In genomic region chr6:75285156-75285639, GRCh38 we compare ENCODE assay signal across 8 cellular contexts. TPM values are rescaled to one million over a fixed set of nuclear protein-coding genes. Genes with fewer than 3 reads are reported as not detected.
A peak's percentile ranks its signal among the peaks of the same experiment; 100 is the strongest.
DNase-seq lines count a peak whose midpoint lies in the region; ATAC-seq, FAIRE-seq and TF ChIP-seq lines count a peak whose summit lies in the region.

No MANE protein-coding gene starts in this region.

- peak; percentile 17 for DNase-seq in NCI-H345 treated with DMSO at 0.1 percent for 48 hours (lab: John Stamatoyannopoulos, UW; ENCODE audit: unreplicated experiment)
- DNase-seq in NCI-H345 (lab: John Stamatoyannopoulos, UW): no peak
- peak; percentile 37 for DNase-seq in bronchial epithelial cell (ENCODE audit: low read depth)
- peak in 1 of 9 donors; percentile 13 for DNase-seq in naive thymus-derived CD4-positive, alpha-beta T cell
- DNase-seq in endothelial cell (ENCODE audit: low spot score): no peak
- no peak for DNase-seq in LoVo (ENCODE audit: low spot score)

- H3K36me3 Mint-ChIP-seq in naive thymus-derived CD4-positive, alpha-beta T cell: peaks cover 4 to 19% (median 10%) of the 10 kb centered on the region in 5 donors
- H3K36me3 Mint-ChIP-seq in endothelial cell (ENCODE audit: low read depth, unreplicated experiment): no peaks in the 10 kb centered on the region

- FAIRE-seq in bronchial epithelial cell (lab: Jason Lieb, UNC): no peak

- H3K4me3 ChIP-seq in HUES6 (ENCODE audit: low read depth, low read length): peak overlapping the region; percentile 85
- peak overlapping the region; percentile 90 for H3K4me3 ChIP-seq in bronchial epithelial cell (ENCODE audit: low read depth, low read length)
- peak overlapping the region; percentile 85 for H3K4me3 ChIP-seq in naive thymus-derived CD4-positive, alpha-beta T cell (ENCODE audit: low read length)

- H3K27me3 ChIP-seq in HUES6 (ENCODE audit: control insufficient read depth, insufficient read depth, low read length) (no peaks in the 10 kb centered on the region), bronchial epithelial cell (ENCODE audit: control insufficient read depth, insufficient read depth, low read length) (no peaks in the 10 kb centered on the region)
- H3K27me3 ChIP-seq in naive thymus-derived CD4-positive, alpha-beta T cell (ENCODE audit: control insufficient read depth in 2 of 2, insufficient read depth in 2 of 2, low read length in 2 of 2): no peaks in the 10 kb centered on the region

- no peak overlapping the region for H3K4me3 Mint-ChIP-seq in naive thymus-derived CD4-positive, alpha-beta T cell
- H3K4me3 Mint-ChIP-seq in endothelial cell (ENCODE audit: unreplicated experiment): no peak overlapping the region

- H3K9ac ChIP-seq in HUES6 (ENCODE audit: low read length): peak overlapping the region; percentile 62

- POLR2A ChIA-PET in naive thymus-derived CD4-positive, alpha-beta T cell (lab: Charles Lee): interaction anchor here (0.7 to 2.9 kb wide), 7 partner anchors 9 to 1635 kb away, joined by 3 to 32 read pairs (median 5); partner anchors contain the start of genes COX7A2 and SENP6

- no peaks in the 10 kb centered on the region for H3K9me3 Mint-ChIP-seq in naive thymus-derived CD4-positive, alpha-beta T cell
- H3K9me3 Mint-ChIP-seq in endothelial cell (ENCODE audit: unreplicated experiment): no peaks in the 10 kb centered on the region

- no peak overlapping the region for H3K27ac ChIP-seq in HUES6 (ENCODE audit: low read depth, low read length)
- H3K27ac ChIP-seq in naive thymus-derived CD4-positive, alpha-beta T cell (ENCODE audit: low read depth, low read length): peak overlapping the region; percentile 88

- peaks cover 7 to 53% (median 40%) of the 10 kb centered on the region in 7 donors for H3K4me1 Mint-ChIP-seq in naive thymus-derived CD4-positive, alpha-beta T cell
- H3K4me1 Mint-ChIP-seq in endothelial cell (ENCODE audit: unreplicated experiment): peaks cover 14% of the 10 kb centered on the region

- ATAC-seq in naive thymus-derived CD4-positive, alpha-beta T cell: no peak
- ATAC-seq in GM21360 (IDR thresholded peaks at IDR 0.05; ENCODE audit: unreplicated experiment): no peak

- H3K36me3 ChIP-seq in HUES6 (ENCODE audit: control insufficient read depth, insufficient read depth, low read length): no peaks in the 10 kb centered on the region
- no peaks in the 10 kb centered on the region for H3K36me3 ChIP-seq in bronchial epithelial cell (ENCODE audit: control insufficient read depth, insufficient read depth, low read length)
- peaks cover 0 to 6% (median 0%) of the 10 kb centered on the region in 3 experiments for H3K36me3 ChIP-seq in naive thymus-derived CD4-positive, alpha-beta T cell (ENCODE audit: control insufficient read depth in 2 of 3, insufficient read depth in 3 of 3, low read length in 3 of 3)

- no peaks in the 10 kb centered on the region for H3K27me3 Mint-ChIP-seq in naive thymus-derived CD4-positive, alpha-beta T cell
- no peaks in the 10 kb centered on the region for H3K27me3 Mint-ChIP-seq in endothelial cell (ENCODE audit: unreplicated experiment)

- TF ChIP-seq CTCF in bronchial epithelial cell (IDR thresholded peaks at IDR 0.05; ENCODE audit: insufficient read depth, low read length, severe bottlenecking) (no peak), endothelial cell (IDR thresholded peaks at IDR 0.05; ENCODE audit: unreplicated experiment) (no peak)

- intact Hi-C loops in naive thymus-derived CD4-positive, alpha-beta T cell (cut with micrococcal nuclease): loop anchor here (1.0 to 10.0 kb wide), 6 partner anchors 8 to 1824 kb away; partner anchors contain the start of genes EEF1A1 (in 1 of the 2) and MTO1 (in 1 of the 2)

- H3K4me1 ChIP-seq in HUES6 (ENCODE audit: control insufficient read depth, insufficient read depth, low read length): peaks cover 20% of the 10 kb centered on the region
- H3K4me1 ChIP-seq in naive thymus-derived CD4-positive, alpha-beta T cell (ENCODE audit: control insufficient read depth in 2 of 2, insufficient read depth in 2 of 2, low read length in 2 of 2): peaks cover 21% of the 10 kb centered on the region in 2 donors

- CTCF ChIA-PET in naive thymus-derived CD4-positive, alpha-beta T cell (lab: Charles Lee): interaction anchor here (0.6 to 2.3 kb wide), 4 partner anchors 12 to 42 kb away, joined by 3 to 9 read pairs (median 4); partner anchors contain the start of gene COX7A2

- no peak overlapping the region for H3K27ac Mint-ChIP-seq in naive thymus-derived CD4-positive, alpha-beta T cell
- H3K27ac Mint-ChIP-seq in endothelial cell (ENCODE audit: unreplicated experiment): no peak overlapping the region

- no peaks in the 10 kb centered on the region for H3K9me3 ChIP-seq in HUES6 (ENCODE audit: control insufficient read depth, insufficient read depth, low read depth, low read length)
- no peaks in the 10 kb centered on the region for H3K9me3 ChIP-seq in naive thymus-derived CD4-positive, alpha-beta T cell (ENCODE audit: control insufficient read depth in 2 of 3, low read length in 3 of 3)

RNA-seq across cellular contexts. Expression of gene TMEM30A, which starts 0.6 kb away (rescaled TPM):
- total RNA-seq in bronchial epithelial cell: 96.9 and 118 TPM in 2 replicates
- 10 to 100 TPM; 36.2 to 91.4 (median 61.1) TPM for total RNA-seq in naive thymus-derived CD4-positive, alpha-beta T cell
- polyA plus RNA-seq in naive thymus-derived CD4-positive, alpha-beta T cell: 10 to 100 TPM; 26.7 to 39.4 TPM
- 99.4 TPM for total RNA-seq in endothelial cell (ENCODE audit: unreplicated experiment)

RNA-seq across cellular contexts. Expression of gene COX7A2, which starts 41.6 kb away (rescaled TPM):
- total RNA-seq in bronchial epithelial cell (124 and 176 TPM in 2 replicates), endothelial cell (ENCODE audit: unreplicated experiment) (341 TPM)
- total RNA-seq in naive thymus-derived CD4-positive, alpha-beta T cell: 100 to 1,000 TPM; 159 to 395 (median 183) TPM
- 100 to 1,000 TPM; 791 to 969 TPM for polyA plus RNA-seq in naive thymus-derived CD4-positive, alpha-beta T cell

Comparison
In these comparisons a context has a peak if more than half of its experiments do, and no peak if none do; other contexts are left out.
1. DNase-seq: peak in NCI-H345 treated with DMSO at 0.1 percent for 48 hours (single experiment) and bronchial epithelial cell (single experiment); none in NCI-H345 (single experiment), endothelial cell (single experiment) and LoVo (single experiment).
2. Peak in every context shown above with its lines, with median percentiles within 50 percentile points of each other: H3K4me3 ChIP-seq.